ENCODE assay signal across 10 cellular contexts in the genomic region with DNA sequence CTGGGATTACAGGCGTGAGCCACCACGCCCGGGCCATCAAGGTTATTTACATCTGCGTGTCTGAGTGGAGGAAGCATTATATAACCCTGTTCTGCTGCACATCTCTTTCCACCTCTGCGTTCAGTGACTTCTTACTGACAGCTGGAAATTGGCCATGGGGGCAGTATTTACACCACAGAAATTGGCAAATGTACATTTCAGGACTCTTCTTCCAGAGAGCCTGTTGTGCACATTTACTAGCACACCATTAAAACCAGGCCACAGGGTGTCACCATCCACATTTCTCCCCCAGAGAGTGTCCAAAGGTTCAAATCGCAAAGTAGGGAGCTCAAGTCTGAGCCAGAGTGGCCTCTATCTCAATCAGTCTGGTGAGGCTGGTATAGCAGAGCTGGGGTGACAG.
DNase-seq lines count a peak whose midpoint lies in the region; ATAC-seq lines count a peak whose summit lies in the region.
"Had no signal": no experiment of that assay in that cellular context is flagged by ENCODE, and none has a peak within 500 bp of the region (broad histone marks: within the 10 kb centered on the region; RNA-seq: fewer than 3 reads in every experiment).

No MANE protein-coding gene starts in this region.

- H3K4me1 Mint-ChIP-seq in T-helper 1 cell treated with Interleukin-12 subunit alpha and Interleukin-12 subunit beta and Interleukin-4 antibody, amounts not matched to agents 30 μg/mL and 1 μg/mL, for 36 hours (ENCODE audit: low read depth): peaks cover 73% of the 10 kb centered on the region
- H3K4me1 Mint-ChIP-seq in stimulated activated effector memory CD8-positive, alpha-beta T cell treated with anti-CD3 and anti-CD28 coated beads, Interleukin-12 subunit alpha, Interleukin-12 subunit beta, amount 100 ng/mL, for 72 hours: peaks cover 93% of the 10 kb centered on the region

- no peak for DNase-seq in T-helper 1 cell
- no peak for DNase-seq in SJSA1 (ENCODE audit: low read depth in 1 of 2, low spot score in 2 of 2)
- DNase-seq in effector memory CD4-positive, alpha-beta T cell: no peak
- no peak for DNase-seq in stimulated activated effector memory CD8-positive, alpha-beta T cell treated with anti-CD3 and anti-CD28 coated beads, Interleukin-12 subunit alpha, Interleukin-12 subunit beta, amount 100 ng/mL, for 72 hours (ENCODE audit: low spot score in 2 of 2)
- no peak for DNase-seq in activated CD8-positive, alpha-beta memory T cell treated with anti-CD3 and anti-CD28 coated beads for 24 hours
- no peak for DNase-seq in H4 (ENCODE audit: low spot score)
- DNase-seq: DND-41, NCI-H446 had no signal

- peaks cover 76% of the 10 kb centered on the region for H3K4me1 ChIP-seq in SJSA1 (replicated peaks)
- peaks cover 49% of the 10 kb centered on the region for H3K4me1 ChIP-seq in effector memory CD4-positive, alpha-beta T cell (ENCODE audit: control insufficient read depth, insufficient read depth, low read length, poor library complexity, severe bottlenecking)

- no peaks in the 10 kb centered on the region for H3K36me3 ChIP-seq in SJSA1
- H3K36me3 ChIP-seq in effector memory CD4-positive, alpha-beta T cell (ENCODE audit: control insufficient read depth, insufficient read depth, low read length): no peaks in the 10 kb centered on the region

- no peak for ATAC-seq in stimulated activated effector memory CD8-positive, alpha-beta T cell treated with anti-CD3 and anti-CD28 coated beads, Interleukin-12 subunit alpha, Interleukin-12 subunit beta, amount 100 ng/mL, for 72 hours
- no peak for ATAC-seq in HG03039 (IDR thresholded peaks at IDR 0.05; ENCODE audit: unreplicated experiment)

- H3K9me3 Mint-ChIP-seq in T-helper 1 cell treated with Interleukin-12 subunit alpha and Interleukin-12 subunit beta and Interleukin-4 antibody, amounts not matched to agents 30 μg/mL and 1 μg/mL, for 36 hours: no peaks in the 10 kb centered on the region
- no peaks in the 10 kb centered on the region for H3K9me3 Mint-ChIP-seq in stimulated activated effector memory CD8-positive, alpha-beta T cell treated with anti-CD3 and anti-CD28 coated beads, Interleukin-12 subunit alpha, Interleukin-12 subunit beta, amount 100 ng/mL, for 72 hours

- peak overlapping the region; percentile 73 for H3K27ac ChIP-seq in SJSA1
- peak overlapping the region; percentile 50 for H3K27ac ChIP-seq in effector memory CD4-positive, alpha-beta T cell (ENCODE audit: insufficient read depth, low read length, poor library complexity, severe bottlenecking)

- H3K27me3 Mint-ChIP-seq in T-helper 1 cell treated with Interleukin-12 subunit alpha and Interleukin-12 subunit beta and Interleukin-4 antibody, amounts not matched to agents 30 μg/mL and 1 μg/mL, for 36 hours (ENCODE audit: low read depth): peaks cover 27% of the 10 kb centered on the region

- H3K4me3 Mint-ChIP-seq in T-helper 1 cell treated with Interleukin-12 subunit alpha and Interleukin-12 subunit beta and Interleukin-4 antibody, amounts not matched to agents 30 μg/mL and 1 μg/mL, for 36 hours: no peak overlapping the region
- H3K4me3 Mint-ChIP-seq in stimulated activated effector memory CD8-positive, alpha-beta T cell treated with anti-CD3 and anti-CD28 coated beads, Interleukin-12 subunit alpha, Interleukin-12 subunit beta, amount 100 ng/mL, for 72 hours: peak overlapping the region; percentile 74

- no peaks in the 10 kb centered on the region for H3K9me3 ChIP-seq in SJSA1 (replicated peaks)
- H3K9me3 ChIP-seq in effector memory CD4-positive, alpha-beta T cell (ENCODE audit: control insufficient read depth, low read length): no peaks in the 10 kb centered on the region

- H3K27me3 ChIP-seq in SJSA1 (replicated peaks): no peaks in the 10 kb centered on the region
- no peaks in the 10 kb centered on the region for H3K27me3 ChIP-seq in effector memory CD4-positive, alpha-beta T cell (replicated peaks; ENCODE audit: control insufficient read depth, insufficient read depth, low read length, poor library complexity, severe bottlenecking)

- peaks cover 4% of the 10 kb centered on the region for H3K36me3 Mint-ChIP-seq in T-helper 1 cell treated with Interleukin-12 subunit alpha and Interleukin-12 subunit beta and Interleukin-4 antibody, amounts not matched to agents 30 μg/mL and 1 μg/mL, for 36 hours (ENCODE audit: low read depth)
- peaks cover 45% of the 10 kb centered on the region for H3K36me3 Mint-ChIP-seq in stimulated activated effector memory CD8-positive, alpha-beta T cell treated with anti-CD3 and anti-CD28 coated beads, Interleukin-12 subunit alpha, Interleukin-12 subunit beta, amount 100 ng/mL, for 72 hours

- no peak overlapping the region for H3K4me3 ChIP-seq in SJSA1
- H3K4me3 ChIP-seq in effector memory CD4-positive, alpha-beta T cell (ENCODE audit: insufficient read depth, low read depth, low read length, poor library complexity, severe bottlenecking): no peak overlapping the region

- H3K27ac Mint-ChIP-seq in T-helper 1 cell treated with Interleukin-12 subunit alpha and Interleukin-12 subunit beta and Interleukin-4 antibody, amounts not matched to agents 30 μg/mL and 1 μg/mL, for 36 hours: peak overlapping the region; percentile 81
- peak overlapping the region; percentile 98 for H3K27ac Mint-ChIP-seq in stimulated activated effector memory CD8-positive, alpha-beta T cell treated with anti-CD3 and anti-CD28 coated beads, Interleukin-12 subunit alpha, Interleukin-12 subunit beta, amount 100 ng/mL, for 72 hours
